In genomic region chrX:149151805-149152757, GRCh38 we compare ENCODE assay signal across 18 cellular contexts.
A peak's percentile ranks its signal among the peaks of the same experiment; 100 is the strongest.
DNase-seq lines count a peak whose midpoint lies in the region; ATAC-seq, FAIRE-seq and TF ChIP-seq lines count a peak whose summit lies in the region.
"Had no signal": no experiment of that assay in that cellular context is flagged by ENCODE, and none has a peak within 500 bp of the region (broad histone marks: within the 10 kb centered on the region; RNA-seq: fewer than 3 reads in every experiment).

No MANE protein-coding gene starts in this region.

- DNase-seq in A673 (ENCODE audit: low spot score) (peak; percentile 4), H4 (ENCODE audit: low spot score) (peak; percentile 3), astrocyte of the hippocampus (ENCODE audit: low read depth, low spot score) (peak; percentile 78), islet precursor cell (peak; percentile 72), D721Med (ENCODE audit: insufficient read length, low spot score) (no peak), KG1 (lab: John Stamatoyannopoulos, UW) (no peak), T-helper 9 cell (no peak)
- DNase-seq: activated CD4-positive, CD25-positive, alpha-beta regulatory T cell; activated CD8-positive, alpha-beta memory T cell treated with anti-CD3 and anti-CD28 coated beads, Interleukin-2, amount 50 U/mL, for 4 hours; activated naive CD4-positive, alpha-beta T cell treated with anti-CD3 and anti-CD28 coated beads, Interleukin-2, amount 50 U/mL, for 16 hours; Calu3; NCI-H1436 treated with DMSO at 0.1 percent for 48 hours; NCI-H510A; small intestine; SW 1271 had no signal

- CTCF ChIA-PET in A673 (lab: Charles Lee), result no interaction called here

- no peaks in the 10 kb centered on the region for H3K4me1 ChIP-seq in A673 (ENCODE audit: insufficient read depth, low read length, poor library complexity, severe bottlenecking)

- FAIRE-seq in D721Med (lab: Jason Lieb, UNC), result no peak
- FAIRE-seq: small intestine had no signal

- no peaks in the 10 kb centered on the region for H3K9me3 ChIP-seq in A673 (ENCODE audit: low read depth, low read length, poor library complexity, severe bottlenecking)
- H3K9me3 ChIP-seq: neutrophil had no signal

- ATAC-seq in GM18502 (IDR thresholded peaks at IDR 0.05; ENCODE audit: poor library complexity, unreplicated experiment), result no peak
- ATAC-seq: esophagus mucosa had no signal

- no peak for TF ChIP-seq CTCF in A673 (conservative IDR thresholded peaks at IDR 0.05; ENCODE audit: low read depth, low read length)
- no peak for TF ChIP-seq CTCF in D721Med (IDR thresholded peaks at IDR 0.05; ENCODE audit: insufficient read depth, missing control alignments)

- H3K27me3 ChIP-seq in A673 (replicated peaks; ENCODE audit: insufficient read depth, low read depth, low read length, poor library complexity), result no peaks in the 10 kb centered on the region
- H3K27me3 ChIP-seq: neutrophil had no signal

- H3K36me3 ChIP-seq in A673 (ENCODE audit: insufficient read depth, low read length, poor library complexity, severe bottlenecking), result no peaks in the 10 kb centered on the region
- H3K36me3 ChIP-seq: neutrophil had no signal

- H3K27ac ChIP-seq in A673 (ENCODE audit: low read depth, low read length, poor library complexity, severe bottlenecking), result no peak overlapping the region
- H3K27ac ChIP-seq: neutrophil had no signal

- no TSS peak for BruUV-seq in A673 (replicated peaks; lab: Mats Ljungman, UMichigan)

- intact Hi-C loops in A673 (cut with micrococcal nuclease; ENCODE audit: unreplicated experiment), result no loop called here

- POLR2A ChIA-PET in A673 (lab: Charles Lee; ENCODE audit: low non-redundant PET), result no interaction called here

- H3K4me3 ChIP-seq in A673 (ENCODE audit: low read depth, low read length, poor library complexity, severe bottlenecking), result no peak overlapping the region

Comparison
In these comparisons a context has a peak if more than half of its experiments do, and no peak if none do; other contexts are left out.
1. DNase-seq: peak in A673 (single experiment), H4 (single experiment), astrocyte of the hippocampus (single experiment) and islet precursor cell (single experiment); none in D721Med (single experiment), KG1 (single experiment) and T-helper 9 cell (single experiment).